8 cellular contexts compared by ENCODE assay signal in the genomic region with DNA sequence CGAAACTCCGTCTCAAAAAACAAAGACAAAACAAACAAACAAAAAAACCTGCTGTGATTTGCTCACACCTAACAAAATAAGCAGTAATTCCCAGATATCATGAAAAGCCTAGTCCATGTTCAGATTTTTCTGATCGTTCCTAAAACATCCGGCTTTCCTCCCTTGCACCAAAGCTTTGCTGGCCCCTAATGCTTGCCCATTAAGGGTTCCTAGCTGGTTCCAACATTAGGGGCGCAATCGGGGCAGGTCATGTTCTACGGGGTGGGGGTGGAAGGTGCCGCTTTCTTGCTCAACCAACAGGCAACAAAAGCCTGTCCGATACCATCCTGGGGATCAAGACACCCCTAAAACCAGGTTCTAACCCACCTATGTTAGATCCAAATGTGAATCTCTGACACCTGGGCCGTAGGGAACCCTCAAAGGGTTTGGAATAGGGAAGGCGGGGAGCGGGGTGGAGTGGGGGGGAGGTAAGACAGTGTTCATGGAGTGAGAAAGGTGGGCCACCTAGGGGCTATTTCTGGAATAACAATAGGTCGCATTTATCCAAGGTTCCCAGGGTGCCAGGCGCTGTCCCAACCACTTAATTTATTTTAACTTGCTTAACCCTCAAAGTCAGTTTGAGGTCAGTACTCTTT. TPM values are rescaled to one million over a fixed set of nuclear protein-coding genes. Genes with fewer than 3 reads are reported as not detected.
A peak's percentile ranks its signal among the peaks of the same experiment; 100 is the strongest.
DNase-seq lines count a peak whose midpoint lies in the region; ATAC-seq and TF ChIP-seq lines count a peak whose summit lies in the region.

No MANE protein-coding gene starts in this region.

- H3K9me3 ChIP-seq in Panc1 (ENCODE audit: control insufficient read depth, insufficient read depth, low read depth, low read length): no peaks in the 10 kb centered on the region
- no peaks in the 10 kb centered on the region for H3K9me3 ChIP-seq in adipocyte (ENCODE audit: control insufficient read depth, low read length)
- H3K9me3 ChIP-seq in heart right ventricle: no peaks in the 10 kb centered on the region

- H3K9me3 Mint-ChIP-seq in progenitor cell of endocrine pancreas (ENCODE audit: low read depth): no peaks in the 10 kb centered on the region

- H3K4me1 Mint-ChIP-seq in progenitor cell of endocrine pancreas (ENCODE audit: low read depth): peaks cover 10% of the 10 kb centered on the region

- in situ Hi-C loops in Panc1 (cut with HindIII; ENCODE audit: low pct_unique_long_range_greater_than_20kb, low sequenced_read_pairs): no loop called here

- no peak overlapping the region for H3K9ac ChIP-seq in adipocyte (ENCODE audit: low read length)

- no peaks in the 10 kb centered on the region for H3K36me3 ChIP-seq in Panc1 (ENCODE audit: control insufficient read depth, insufficient read depth, low read length)
- no peaks in the 10 kb centered on the region for H3K36me3 ChIP-seq in adipocyte (ENCODE audit: control insufficient read depth, insufficient read depth, low read length, severe bottlenecking)
- no peaks in the 10 kb centered on the region for H3K36me3 ChIP-seq in heart right ventricle

- POLR2A ChIA-PET in Panc1 (lab: Charles Lee): no interaction called here

- H3K4me3 Mint-ChIP-seq in progenitor cell of endocrine pancreas (ENCODE audit: low read depth): peak overlapping the region; percentile 31

- no peaks in the 10 kb centered on the region for H3K27me3 ChIP-seq in Panc1 (ENCODE audit: control insufficient read depth, insufficient read depth, low read length)
- H3K27me3 ChIP-seq in adipocyte (replicated peaks; ENCODE audit: control insufficient read depth, insufficient read depth, low read length): peaks cover 5% of the 10 kb centered on the region
- H3K27me3 ChIP-seq in heart right ventricle: peaks cover 0 to 35% (median 13%) of the 10 kb centered on the region in 7 donors

- BruUV-seq in Panc1 (replicated peaks; lab: Mats Ljungman, UMichigan): no TSS peak

- intact Hi-C loops in Panc1 (cut with micrococcal nuclease; ENCODE audit: unreplicated experiment) (loop anchor here (5.0 to 10.0 kb wide), 2 partner anchors 45 to 118 kb away; partner anchors contain the start of gene HPN), heart right ventricle (cut with DNase I) (loop anchor here in 7 of 10 donors (1.0 to 10.0 kb wide), 4 partner anchors 115 to 118 kb away; no protein-coding TSS in a partner anchor)

- CTCF ChIA-PET in Panc1 (lab: Charles Lee): interaction anchor here (0.6 to 1.7 kb wide), 3 partner anchors 34 to 46 kb away, joined by 5 to 8 read pairs (median 7); no protein-coding TSS in a partner anchor

- WGBS in heart right ventricle, 2 donors: 24 to 25% methylated on average over 14 of the region's 14 CpGs

- H3K4me1 ChIP-seq in Panc1 (ENCODE audit: control insufficient read depth, insufficient read depth, low read length) (peaks cover 8% of the 10 kb centered on the region), adipocyte (ENCODE audit: control insufficient read depth, insufficient read depth, low read length) (peaks cover 4% of the 10 kb centered on the region), heart right ventricle (peaks cover 0 to 10% (median 9%) of the 10 kb centered on the region in 9 donors)

- H3K27ac Mint-ChIP-seq in progenitor cell of endocrine pancreas: no peak overlapping the region

- TF ChIP-seq CTCF in Panc1 (IDR thresholded peaks at IDR 0.05) (peak; percentile 93), heart right ventricle (IDR thresholded peaks at IDR 0.05) (peak; percentile 43 to 71 (median 67)), progenitor cell of endocrine pancreas (IDR thresholded peaks at IDR 0.05; ENCODE audit: unreplicated experiment) (peak; percentile 67)

- H3K4me3 ChIP-seq in Panc1 (ENCODE audit: low read depth in 2 of 2, low read length in 2 of 2): peak overlapping the region; percentile 15 to 44; a peak in 3 of 4 replicates
- H3K4me3 ChIP-seq in adipocyte (ENCODE audit: low read length): no peak overlapping the region
- H3K4me3 ChIP-seq in heart right ventricle: no peak overlapping the region

- H3K27me3 Mint-ChIP-seq in progenitor cell of endocrine pancreas: peaks cover 6% of the 10 kb centered on the region

- no peaks in the 10 kb centered on the region for H3K36me3 Mint-ChIP-seq in progenitor cell of endocrine pancreas (ENCODE audit: insufficient read depth)

- peak; percentile 95 for ATAC-seq in Panc1
- peak; percentile 74 to 92 (median 86) for ATAC-seq in heart right ventricle
- ATAC-seq in GM18873 (IDR thresholded peaks at IDR 0.05; ENCODE audit: low FRiP score, unreplicated experiment): no peak
- no peak for ATAC-seq in HG03342 (IDR thresholded peaks at IDR 0.05; ENCODE audit: unreplicated experiment)

- DNase-seq in D341Med (ENCODE audit: low spot score) (peak; percentile 85), HuH-7 (ENCODE audit: low spot score) (peak; percentile 97), Panc1 (ENCODE audit: low read depth, low spot score) (peak; percentile 36), adipocyte (ENCODE audit: low read depth) (peak; percentile 84), heart right ventricle (peak in 1 of 2 donors; percentile 57), progenitor cell of endocrine pancreas (ENCODE audit: low spot score, unreplicated experiment) (peak; percentile 28)

- H3K27ac ChIP-seq in Panc1 (ENCODE audit: low read length): no peak overlapping the region
- no peak overlapping the region for H3K27ac ChIP-seq in heart right ventricle

RNA-seq across cellular contexts. Expression of gene FXYD3, which starts 25.3 kb away (rescaled TPM):
- total RNA-seq in Panc1 (2021; ENCODE audit: unreplicated experiment) (not detected), heart right ventricle (1 to 10 TPM in 3 of 10 donors, under 1 TPM in 4, not detected in 3; 0.51 to 2.1 (median 0.74) TPM), progenitor cell of endocrine pancreas (14.2 and 17.3 TPM in 2 replicates)
- not detected for polyA plus RNA-seq in Panc1 (2012; ENCODE audit: insufficient read length)
- 1 to 10 TPM in 1 of 2 donors, under 1 TPM in 1; 0.78 to 2.7 TPM for polyA plus RNA-seq in heart right ventricle

RNA-seq across cellular contexts. Expression of gene LGI4, which starts 44.6 kb away (rescaled TPM):
- total RNA-seq in Panc1 (2021; ENCODE audit: unreplicated experiment) (0.18 TPM), heart right ventricle (10 to 100 TPM in 2 of 10 donors, 1 to 10 TPM in 8; 4.3 to 12.5 (median 7.5) TPM), progenitor cell of endocrine pancreas (0.20 TPM in 1 of 2 replicates, not detected in the other)
- 0.11 TPM for polyA plus RNA-seq in Panc1 (2012; ENCODE audit: insufficient read length)
- polyA plus RNA-seq in heart right ventricle: 10 to 100 TPM in 1 of 2 donors, 1 to 10 TPM in 1; 8.9 to 30.0 TPM

RNA-seq across cellular contexts. Expression of gene FXYD1, which starts 48.3 kb away (rescaled TPM):
- not detected for total RNA-seq in Panc1 (2021; ENCODE audit: unreplicated experiment)
- not detected for polyA plus RNA-seq in Panc1 (2012; ENCODE audit: insufficient read length)
- total RNA-seq in heart right ventricle: 100 to 1,000 TPM; 451 to 819 (median 578) TPM
- polyA plus RNA-seq in heart right ventricle: 100 to 1,000 TPM; 251 to 605 TPM
- total RNA-seq in progenitor cell of endocrine pancreas: not detected in 2 replicates

RNA-seq across cellular contexts. Expression of gene HPN, which starts 48.8 kb away (rescaled TPM):
- total RNA-seq in Panc1 (2021; ENCODE audit: unreplicated experiment) (0.08 TPM), heart right ventricle (10 to 100 TPM in 1 of 10 donors, 1 to 10 TPM in 9; 2.8 to 13.1 (median 4.8) TPM), progenitor cell of endocrine pancreas (70.5 and 71.5 TPM in 2 replicates)
- polyA plus RNA-seq in Panc1 (2012; ENCODE audit: insufficient read length): 0.25 TPM
- polyA plus RNA-seq in heart right ventricle: 1 to 10 TPM; 1.4 to 3.5 TPM

RNA-seq across cellular contexts. Expression of gene FXYD7, which starts 52.8 kb away (rescaled TPM):
- not detected for total RNA-seq in Panc1 (2021; ENCODE audit: unreplicated experiment)
- polyA plus RNA-seq in Panc1 (2012; ENCODE audit: insufficient read length): not detected
- under 1 TPM in 3 of 10 donors, not detected in 7; 0.28 to 0.37 (median 0.30) TPM for total RNA-seq in heart right ventricle
- polyA plus RNA-seq in heart right ventricle: under 1 TPM in 1 of 2 donors, not detected in 1; 0.10 TPM
- not detected in 2 replicates for total RNA-seq in progenitor cell of endocrine pancreas

Comparison
In these comparisons a context has a peak if more than half of its experiments do, and no peak if none do; other contexts are left out.
1. ATAC-seq: peak in Panc1 (single experiment) and heart right ventricle (8 of 8); none in GM18873 (single experiment) and HG03342 (single experiment).
2. H3K4me3 ChIP-seq: peak in Panc1 (2 of 2); none in adipocyte (single experiment) and heart right ventricle (0 of 10).
3. RNA of gene FXYD1, which starts 48.3 kb away (total RNA-seq): 451 to 819 TPM in heart right ventricle; not detected in Panc1 (single experiment) and not detected in progenitor cell of endocrine pancreas; every median in the first group is over 100 times any median in the second.
4. Peak in every context shown above with its lines, with median percentiles within 50 percentile points of each other: CTCF ChIP-seq.